ENCODE assay signal across 22 cellular contexts in the genomic region with DNA sequence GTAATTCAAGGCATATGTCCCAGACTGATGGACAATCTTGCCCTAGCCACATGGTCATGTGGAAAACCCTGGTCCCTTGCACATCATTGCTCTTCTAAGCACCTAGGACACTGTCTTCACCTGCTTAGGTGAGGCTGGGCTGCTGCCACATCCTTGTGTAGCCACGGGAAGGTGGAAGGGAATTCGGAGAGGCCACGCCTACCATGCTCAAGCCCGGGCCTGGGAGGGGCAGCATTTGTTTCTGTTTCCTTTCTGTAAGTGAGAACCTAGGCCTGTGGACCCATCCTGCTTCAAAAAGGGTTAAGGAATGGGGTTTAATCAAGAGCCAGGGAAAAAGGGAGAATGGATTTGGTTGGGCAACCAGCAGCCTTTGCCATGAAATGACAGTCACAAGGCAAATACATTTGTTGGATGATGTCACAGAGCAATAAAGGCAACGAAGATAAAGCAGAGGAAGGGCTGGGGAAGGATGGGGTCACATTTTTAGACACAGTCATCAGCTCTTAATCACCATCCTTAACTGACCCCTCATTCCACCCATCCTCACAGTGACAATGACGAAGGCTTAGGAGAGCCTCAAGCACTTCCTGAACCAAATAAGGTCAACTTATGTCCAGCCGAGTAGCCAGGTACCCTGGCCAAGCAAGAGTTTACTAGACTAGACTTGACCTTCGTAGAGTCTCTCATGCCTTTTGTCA. TPM values are rescaled to one million over a fixed set of nuclear protein-coding genes. Genes with fewer than 3 reads are reported as not detected.
DNase-seq lines count a peak whose midpoint lies in the region; ATAC-seq, FAIRE-seq and TF ChIP-seq lines count a peak whose summit lies in the region.
"Had no signal": no experiment of that assay in that cellular context is flagged by ENCODE, and none has a peak within 500 bp of the region (broad histone marks: within the 10 kb centered on the region; RNA-seq: fewer than 3 reads in every experiment).

No MANE protein-coding gene starts in this region.

- no peaks in the 10 kb centered on the region for H3K9me3 ChIP-seq in HEK293 (ENCODE audit: control insufficient read depth, insufficient read depth, low read depth, low read length)
- no peaks in the 10 kb centered on the region for H3K9me3 ChIP-seq in testis
- H3K9me3 ChIP-seq: SJSA1 had no signal

- no peaks in the 10 kb centered on the region; the same call in 1 of the 2 replicates for H4K20me1 ChIP-seq in GM23338 (replicated peaks; ENCODE audit: insufficient read depth)

- H3K27me3 Mint-ChIP-seq in GM23338 (ENCODE audit: insufficient read depth, low read depth, poor library complexity), result peaks cover 4% of the 10 kb centered on the region
- H3K27me3 Mint-ChIP-seq in activated CD4-positive, alpha-beta T cell treated with anti-CD3 and anti-CD28 coated beads, Interleukin-2, amount 10 ng/mL, durations not matched to agents 24 days and 14 days, result no peaks in the 10 kb centered on the region

- no peak overlapping the region for H3K4me3 ChIP-seq in GM23338
- H3K4me3 ChIP-seq in HEK293 (ENCODE audit: low read depth, low read length), result no peak overlapping the region
- H3K4me3 ChIP-seq in bronchial epithelial cell (ENCODE audit: low read depth, low read length), result no peak overlapping the region
- H3K4me3 ChIP-seq in testis, result no peak overlapping the region
- H3K4me3 ChIP-seq: SJSA1 had no signal

- H3K9me2 ChIP-seq in GM23338 (ENCODE audit: insufficient read depth), result no peaks in the 10 kb centered on the region

- TF ChIP-seq CTCF in GM23338 (conservative IDR thresholded peaks at IDR 0.05; ENCODE audit: low read depth in 2 of 2), result no peak
- no peak for TF ChIP-seq CTCF in HEK293 (tag by site-specific recombination; IDR thresholded peaks at IDR 0.05)
- no peak for TF ChIP-seq CTCF in bronchial epithelial cell (IDR thresholded peaks at IDR 0.05; ENCODE audit: insufficient read depth, low read length, severe bottlenecking)
- no peak for TF ChIP-seq CTCF in testis (IDR thresholded peaks at IDR 0.05)

- CTCF ChIA-PET in HEK293 (lab: Yijun Ruan, JAX), result interaction anchor here (0.5 to 2.3 kb wide), 2 partner anchors 15 to 163 kb away, joined by 3 to 9 read pairs; no protein-coding TSS in a partner anchor

- no peaks in the 10 kb centered on the region for H3K79me2 ChIP-seq in GM23338 (replicated peaks; ENCODE audit: insufficient read depth)

- H3K4me1 ChIP-seq in GM23338 (ENCODE audit: insufficient read depth), result no peaks in the 10 kb centered on the region; the same call in 1 of the 2 replicates
- H3K4me1 ChIP-seq in HEK293 (ENCODE audit: control insufficient read depth, insufficient read depth, low read length), result no peaks in the 10 kb centered on the region
- H3K4me1 ChIP-seq in testis, result no peaks in the 10 kb centered on the region
- H3K4me1 ChIP-seq: SJSA1 had no signal

- peak; percentile 73 for ATAC-seq in GM23338
- ATAC-seq: Panc1 had no signal

- H3K9me3 Mint-ChIP-seq in GM23338, result peaks cover 10% of the 10 kb centered on the region
- H3K9me3 Mint-ChIP-seq in activated CD4-positive, alpha-beta T cell treated with anti-CD3 and anti-CD28 coated beads, Interleukin-2, amount 10 ng/mL, durations not matched to agents 24 days and 14 days, result peaks cover 5% of the 10 kb centered on the region

- POLR2A ChIA-PET in HEK293 (lab: Yijun Ruan, JAX), result interaction anchor here (0.6 kb wide), 1 partner anchor 20 kb away, joined by 3 read pairs; no protein-coding TSS in a partner anchor

- H3K27me3 ChIP-seq in GM23338 (ENCODE audit: insufficient read depth) (no peaks in the 10 kb centered on the region), bronchial epithelial cell (ENCODE audit: control insufficient read depth, insufficient read depth, low read length) (no peaks in the 10 kb centered on the region), testis (no peaks in the 10 kb centered on the region)
- H3K27me3 ChIP-seq: SJSA1 had no signal

- peak overlapping the region; percentile 40; the same call in 1 of the 2 replicates for H2AFZ ChIP-seq in GM23338

- H3K4me3 Mint-ChIP-seq in GM23338, result no peak overlapping the region
- no peak overlapping the region for H3K4me3 Mint-ChIP-seq in activated CD4-positive, alpha-beta T cell treated with anti-CD3 and anti-CD28 coated beads, Interleukin-2, amount 10 ng/mL, durations not matched to agents 24 days and 14 days
- H3K4me3 Mint-ChIP-seq: CD4-positive, CD25-positive, alpha-beta regulatory T cell had no signal

- no peak overlapping the region for H3K4me2 ChIP-seq in GM23338

- intact Hi-C loops in activated CD4-positive, alpha-beta T cell treated with anti-CD3 and anti-CD28 coated beads, Interleukin-2, amount 10 ng/mL, durations not matched to agents 24 days and 14 days (cut with micrococcal nuclease), result no loop called here
- intact Hi-C loops in testis (cut with DNase I; ENCODE audit: low total_unique reads), result no loop called here

- H3K36me3 Mint-ChIP-seq in GM23338 (ENCODE audit: low read depth), result peaks cover 3% of the 10 kb centered on the region; the same call in 1 of the 3 replicates
- H3K36me3 Mint-ChIP-seq in activated CD4-positive, alpha-beta T cell treated with anti-CD3 and anti-CD28 coated beads, Interleukin-2, amount 10 ng/mL, durations not matched to agents 24 days and 14 days (ENCODE audit: low read depth), result no peaks in the 10 kb centered on the region
- H3K36me3 Mint-ChIP-seq: CD4-positive, CD25-positive, alpha-beta regulatory T cell had no signal

- no peaks in the 10 kb centered on the region for H3F3A ChIP-seq in GM23338 (replicated peaks; ENCODE audit: low read depth)

- H3K27ac Mint-ChIP-seq in GM23338, result no peak overlapping the region
- H3K27ac Mint-ChIP-seq in activated CD4-positive, alpha-beta T cell treated with anti-CD3 and anti-CD28 coated beads, Interleukin-2, amount 10 ng/mL, durations not matched to agents 24 days and 14 days, result no peak overlapping the region
- H3K27ac Mint-ChIP-seq: CD4-positive, CD25-positive, alpha-beta regulatory T cell had no signal

- H3K4me1 Mint-ChIP-seq in GM23338, result no peaks in the 10 kb centered on the region; the same call in 2 of the 3 replicates
- no peaks in the 10 kb centered on the region for H3K4me1 Mint-ChIP-seq in activated CD4-positive, alpha-beta T cell treated with anti-CD3 and anti-CD28 coated beads, Interleukin-2, amount 10 ng/mL, durations not matched to agents 24 days and 14 days
- H3K4me1 Mint-ChIP-seq: CD4-positive, CD25-positive, alpha-beta regulatory T cell had no signal

- TF ChIP-seq POLR2A in testis (IDR thresholded peaks at IDR 0.05), result no peak

- DNase-seq in GM23338 (ENCODE audit: low spot score), result peak; percentile 56
- DNase-seq in bronchial epithelial cell (ENCODE audit: low read depth), result no peak
- peak; percentile 66 for DNase-seq in islet precursor cell
- DNase-seq in activated naive CD4-positive, alpha-beta T cell (lab: John Stamatoyannopoulos, UW), result no peak
- DNase-seq in activated CD4-positive, alpha-beta T cell treated with anti-CD3 and anti-CD28 coated beads, Interleukin-2, amount 10 ng/mL, durations not matched to agents 24 days and 14 days, result no peak
- DNase-seq in testis, result no peak
- DNase-seq: CD4-positive, CD25-positive, alpha-beta regulatory T cell; DMS79; HCEC 1CT; KBM-7; NCI-H1092 treated with DMSO at 0.1 percent for 48 hours; NCI-H146; NCI-H2029 treated with DMSO at 0.1 percent for 48 hours; NCI-H2171; NCI-H345; NCI-H524; NCI-H774; NK-92 treated with Interleukin-12 subunit alpha and Interleukin-12 subunit beta, amount 100 ng/mL, for 24 hours had no signal

- 70 to 72% methylated on average over 8 of the region's 8 CpGs for WGBS in testis, 2 donors

- no peaks in the 10 kb centered on the region for H3K36me3 ChIP-seq in GM23338 (ENCODE audit: insufficient read depth)
- H3K36me3 ChIP-seq in HEK293 (ENCODE audit: control insufficient read depth in 2 of 2, insufficient read depth in 1 of 2, low read length in 2 of 2), result no peaks in the 10 kb centered on the region
- H3K36me3 ChIP-seq in bronchial epithelial cell (ENCODE audit: control insufficient read depth, insufficient read depth, low read length), result no peaks in the 10 kb centered on the region
- H3K36me3 ChIP-seq in testis (ENCODE audit: low read depth, missing control alignments), result no peaks in the 10 kb centered on the region
- H3K36me3 ChIP-seq: SJSA1 had no signal

- FAIRE-seq in bronchial epithelial cell (lab: Jason Lieb, UNC), result peak; percentile 36

- H3K27ac ChIP-seq in GM23338 (ENCODE audit: low read depth), result no peak overlapping the region
- H3K27ac ChIP-seq in HEK293 (ENCODE audit: extremely low read depth, low read depth, low read length), result no peak overlapping the region
- H3K27ac ChIP-seq in testis, result no peak overlapping the region
- H3K27ac ChIP-seq: SJSA1 had no signal

TF ChIP-seq in GM23338, 12 proteins besides CTCF, POLR2A, EP300 and RAD21 (continues in another document):
- TF ChIP-seq CREB1 (CRISPR knock-in tag; IDR thresholded peaks at IDR 0.05; ENCODE audit: low read depth), result no peak

TF ChIP-seq in HEK293, 187 proteins besides CTCF, POLR2A, EP300 and RAD21 (continues in another document):
- TF ChIP-seq, protein P1, sequence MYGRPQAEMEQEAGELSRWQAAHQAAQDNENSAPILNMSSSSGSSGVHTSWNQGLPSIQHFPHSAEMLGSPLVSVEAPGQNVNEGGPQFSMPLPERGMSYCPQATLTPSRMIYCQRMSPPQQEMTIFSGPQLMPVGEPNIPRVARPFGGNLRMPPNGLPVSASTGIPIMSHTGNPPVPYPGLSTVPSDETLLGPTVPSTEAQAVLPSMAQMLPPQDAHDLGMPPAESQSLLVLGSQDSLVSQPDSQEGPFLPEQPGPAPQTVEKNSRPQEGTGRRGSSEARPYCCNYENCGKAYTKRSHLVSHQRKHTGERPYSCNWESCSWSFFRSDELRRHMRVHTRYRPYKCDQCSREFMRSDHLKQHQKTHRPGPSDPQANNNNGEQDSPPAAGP (tag by site-specific recombination; IDR thresholded peaks at IDR 0.05), result peak; percentile 57; the same call in 1 of the 2 replicates

RNA-seq across cellular contexts. Expression of a gene that starts 10.1 kb away (rescaled TPM):
- total RNA-seq in GM23338 (2014; rRNA removed; shearing (Covaris generic)), result 0.17 TPM in 1 of 2 replicates, not detected in the other
- polyA plus RNA-seq in GM23338 (2016; fragmentation: Nextera tagmentation; extraction: Ambion mirVana) (not detected in 2 replicates), testis (ENCODE audit: insufficient read depth, low read depth, low replicate concordance) (0.91 TPM)
- total RNA-seq in bronchial epithelial cell (not detected in 2 replicates), testis (1 to 10 TPM in 1 of 2 donors, under 1 TPM in 1; 0.79 to 1.6 TPM)
- total RNA-seq in activated CD4-positive, alpha-beta T cell treated with anti-CD3 and anti-CD28 coated beads, Interleukin-2, amount 10 ng/mL, durations not matched to agents 24 days and 14 days, result not detected in 2 replicates
- total RNA-seq: CD4-positive, CD25-positive, alpha-beta regulatory T cell; SJSA1 had no signal
- polyA plus RNA-seq: BJ; CD4-positive, CD25-positive, alpha-beta regulatory T cell had no signal

RNA-seq across cellular contexts. Expression of a gene that starts 59.7 kb away (rescaled TPM):
- total RNA-seq in GM23338 (2014; rRNA removed; shearing (Covaris generic)), result 67.3 and 77.2 TPM in 2 replicates
- 77.1 and 82.8 TPM in 2 replicates for polyA plus RNA-seq in GM23338 (2016; fragmentation: Nextera tagmentation; extraction: Ambion mirVana)
- 3.2 and 3.5 TPM in 2 replicates for total RNA-seq in bronchial epithelial cell
- not detected in 2 replicates for total RNA-seq in activated CD4-positive, alpha-beta T cell treated with anti-CD3 and anti-CD28 coated beads, Interleukin-2, amount 10 ng/mL, durations not matched to agents 24 days and 14 days
- 1 to 10 TPM; 6.5 to 8.7 TPM for total RNA-seq in testis
- polyA plus RNA-seq in testis (ENCODE audit: insufficient read depth, low read depth, low replicate concordance), result 14.3 TPM
- total RNA-seq: CD4-positive, CD25-positive, alpha-beta regulatory T cell had no signal
- polyA plus RNA-seq: CD4-positive, CD25-positive, alpha-beta regulatory T cell had no signal

Comparison
In these comparisons a context has a peak if more than half of its experiments do, and no peak if none do; other contexts are left out.
1. DNase-seq: peak in GM23338 (single experiment) and islet precursor cell (single experiment); none in bronchial epithelial cell (single experiment), activated naive CD4-positive, alpha-beta T cell (0 of 4), activated CD4-positive, alpha-beta T cell treated with anti-CD3 and anti-CD28 coated beads, Interleukin-2, amount 10 ng/mL, durations not matched to agents 24 days and 14 days (single experiment) and testis (single experiment).